8 cellular contexts compared by ENCODE assay signal in the genomic region with DNA sequence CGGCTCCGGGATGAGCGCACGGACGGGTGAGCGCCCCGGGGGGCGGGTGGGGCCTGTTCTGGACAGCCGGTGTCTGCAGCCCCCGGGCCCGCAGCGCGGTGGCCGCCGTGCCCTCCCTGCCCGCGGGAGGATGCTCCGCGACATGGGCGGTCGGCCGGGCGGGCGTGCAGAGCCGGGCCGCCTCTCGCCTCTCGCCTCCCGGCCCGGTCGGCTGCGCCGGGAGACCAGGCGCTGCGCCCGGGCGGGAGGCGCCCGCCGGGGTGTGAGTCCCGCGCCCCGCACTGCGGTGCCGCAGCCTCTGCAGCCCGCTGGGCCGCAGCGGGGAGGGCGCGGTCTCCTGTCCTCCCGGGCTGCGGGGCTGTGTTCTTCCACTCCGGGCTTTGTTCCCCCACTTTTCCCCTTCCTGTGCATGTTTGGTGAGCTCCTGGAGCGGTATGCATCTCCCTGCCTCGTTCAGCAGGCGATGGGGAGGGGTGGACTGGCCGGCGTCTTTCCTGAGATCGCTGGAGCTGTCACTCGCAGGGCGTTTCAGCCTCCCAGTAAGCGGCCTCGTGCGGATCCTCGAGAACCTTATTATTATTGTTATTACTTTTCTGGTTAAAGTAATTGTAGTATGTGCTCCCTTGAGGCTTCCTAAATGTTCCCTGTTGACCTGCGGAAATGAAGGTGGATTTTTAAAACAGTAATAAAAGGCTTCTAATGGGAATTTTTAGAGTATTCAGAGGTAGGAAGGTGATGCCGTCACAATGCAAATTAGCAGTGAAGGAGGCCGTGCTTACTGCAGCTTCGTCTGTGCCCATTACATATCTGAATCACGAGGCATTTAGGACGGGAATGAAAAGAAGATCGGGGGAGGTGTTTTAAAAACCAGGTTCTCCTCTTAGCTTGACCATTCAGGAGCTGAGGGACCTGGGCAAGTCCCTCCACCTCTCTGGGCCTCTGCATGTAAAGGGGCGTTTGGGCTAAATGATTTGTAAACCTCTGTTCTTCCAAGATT. TPM values are rescaled to one million over a fixed set of nuclear protein-coding genes. Genes with fewer than 3 reads are reported as not detected.
DNase-seq lines count a peak whose midpoint lies in the region; ATAC-seq, FAIRE-seq and TF ChIP-seq lines count a peak whose summit lies in the region.

No MANE protein-coding gene starts in this region.

- BruUV-seq in MCF 10A (replicated peaks; lab: Mats Ljungman, UMichigan): no TSS peak

- peak overlapping the region; percentile 72 for H3K4me3 Mint-ChIP-seq in MCF 10A (ENCODE audit: unreplicated experiment)

- peaks cover 10% of the 10 kb centered on the region for H3K4me1 Mint-ChIP-seq in MCF 10A (ENCODE audit: insufficient read depth, unreplicated experiment)

- peaks cover 53% of the 10 kb centered on the region for H3K27me3 ChIP-seq in NT2/D1 (ENCODE audit: insufficient read depth, insufficient read length)

- H3K9me3 ChIP-seq in NT2/D1 (ENCODE audit: insufficient read depth, low read length): no peaks in the 10 kb centered on the region

- H3K9me3 Mint-ChIP-seq in MCF 10A (ENCODE audit: unreplicated experiment): no peaks in the 10 kb centered on the region

- TF ChIP-seq CTCF in AG04449 (IDR thresholded peaks at IDR 0.05; ENCODE audit: insufficient read depth, low read length, missing control alignments) (no peak), MCF 10A (IDR thresholded peaks at IDR 0.05; ENCODE audit: unreplicated experiment) (no peak)

- POLR2A ChIA-PET in AG04449 (lab: Yijun Ruan, JAX) (no interaction called here), MCF 10A (lab: Yijun Ruan, JAX) (interaction anchor here (0.5 to 7.5 kb wide), 6 partner anchors 10 to 347 kb away, joined by 3 to 69 read pairs (median 4); a partner anchor contains a TSS)

- H3K9ac ChIP-seq in NT2/D1 (ENCODE audit: insufficient read length, low read depth): peak overlapping the region; percentile 64

- CTCF ChIA-PET in AG04449 (lab: Yijun Ruan, JAX) (interaction anchor here (1.3 to 1.7 kb wide), 2 partner anchors 25 to 102 kb away, joined by 6 to 17 read pairs; no protein-coding TSS in a partner anchor), MCF 10A (lab: Yijun Ruan, JAX) (interaction anchor here (0.6 to 1.2 kb wide), 3 partner anchors 12 to 427 kb away, joined by 3 read pairs; no protein-coding TSS in a partner anchor)

- peaks cover 24% of the 10 kb centered on the region for H3K27me3 Mint-ChIP-seq in MCF 10A (ENCODE audit: insufficient read depth, unreplicated experiment)

- H3K4me3 ChIP-seq in AG04449 (ENCODE audit: low read depth, low read length) (peak overlapping the region; percentile 66), NT2/D1 (ENCODE audit: insufficient read length, low read depth) (peak overlapping the region; percentile 59)

- DNase-seq in AG04449 (ENCODE audit: low read depth, low spot score) (no peak), NT2/D1 (ENCODE audit: low read depth, low spot score) (no peak), MCF 10A (ENCODE audit: unreplicated experiment) (no peak), islet precursor cell (peak; percentile 77), HTR-8/SVneo (ENCODE audit: insufficient read length, low spot score) (no peak)
- peak; percentile 43 for DNase-seq in stimulated activated CD8-positive, alpha-beta memory T cell treated with anti-CD3 and anti-CD28 coated beads, Interleukin-4, amount 100 ng/mL, for 48 hours

- no peak for FAIRE-seq in HTR-8/SVneo (lab: Jason Lieb, UNC)

- no peaks in the 10 kb centered on the region for H3K4me1 ChIP-seq in NT2/D1 (ENCODE audit: insufficient read depth, insufficient read length)

- H3K36me3 Mint-ChIP-seq in MCF 10A (ENCODE audit: insufficient read depth, unreplicated experiment): no peaks in the 10 kb centered on the region

- H3K36me3 ChIP-seq in NT2/D1 (ENCODE audit: insufficient read depth, insufficient read length, low read length): no peaks in the 10 kb centered on the region

- no peak overlapping the region for H3K27ac Mint-ChIP-seq in MCF 10A (ENCODE audit: low read depth, unreplicated experiment)

- intact Hi-C loops in MCF 10A (cut with micrococcal nuclease): no loop called here

- peak; percentile 47 for ATAC-seq in GM18498 (IDR thresholded peaks at IDR 0.05; ENCODE audit: unreplicated experiment)
- peak; percentile 50 for ATAC-seq in HG02885 (IDR thresholded peaks at IDR 0.05; ENCODE audit: poor library complexity, unreplicated experiment)

RNA-seq across cellular contexts. Expression of a gene that starts 0.6 kb away (rescaled TPM):
- total RNA-seq in MCF 10A (2022): 2.8 and 5.3 TPM in 2 replicates

RNA-seq across cellular contexts. Expression of a gene that starts 14.5 kb away (rescaled TPM):
- 13.4 and 14.3 TPM in 2 replicates for total RNA-seq in MCF 10A (2022)

Comparison
In these comparisons a context has a peak if more than half of its experiments do, and no peak if none do; other contexts are left out.
1. DNase-seq: peak in islet precursor cell (single experiment) and stimulated activated CD8-positive, alpha-beta memory T cell treated with anti-CD3 and anti-CD28 coated beads, Interleukin-4, amount 100 ng/mL, for 48 hours (single experiment); none in AG04449 (single experiment), NT2/D1 (single experiment), MCF 10A (single experiment) and HTR-8/SVneo (single experiment).